ENCODE assay signal across 23 cellular contexts in the genomic region with DNA sequence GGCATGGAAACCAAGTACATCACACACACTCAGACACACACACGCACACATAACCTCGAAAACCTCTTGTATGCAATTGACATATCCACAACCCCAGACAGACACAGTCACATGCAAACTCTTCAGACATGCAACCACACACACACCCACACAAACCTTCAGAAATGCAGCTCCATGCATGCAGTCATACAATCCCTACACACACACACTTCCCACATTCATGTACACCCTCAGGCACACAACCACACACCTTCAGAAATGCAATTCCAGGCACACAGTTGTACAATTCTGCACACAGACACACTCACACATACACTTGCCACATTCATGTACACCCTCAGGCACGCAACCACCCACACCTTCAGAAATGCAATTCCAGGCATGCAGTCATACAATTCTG. TPM values are rescaled to one million over a fixed set of nuclear protein-coding genes. Genes with fewer than 3 reads are reported as not detected.
A peak's percentile ranks its signal among the peaks of the same experiment; 100 is the strongest.
DNase-seq lines count a peak whose midpoint lies in the region; ATAC-seq, FAIRE-seq and TF ChIP-seq lines count a peak whose summit lies in the region.
"Had no signal": no experiment of that assay in that cellular context is flagged by ENCODE, and none has a peak within 500 bp of the region (broad histone marks: within the 10 kb centered on the region; RNA-seq: fewer than 3 reads in every experiment).

No MANE protein-coding gene starts in this region.

- H4K20me1 ChIP-seq in astrocyte (ENCODE audit: insufficient read depth, low read length) (no peaks in the 10 kb centered on the region), smooth muscle cell (ENCODE audit: low read depth) (no peaks in the 10 kb centered on the region)

- no peak for TF ChIP-seq POLR2A in esophagus muscularis mucosa (IDR thresholded peaks at IDR 0.05; ENCODE audit: low read depth)

- H3K36me3 ChIP-seq in HUES48 (ENCODE audit: control insufficient read depth, insufficient read depth, low read length): no peaks in the 10 kb centered on the region
- H3K36me3 ChIP-seq in astrocyte (ENCODE audit: insufficient read depth, low read length): no peaks in the 10 kb centered on the region
- no peaks in the 10 kb centered on the region for H3K36me3 ChIP-seq in iPS-20b (ENCODE audit: insufficient read depth, low read depth, low read length)
- no peaks in the 10 kb centered on the region for H3K36me3 ChIP-seq in smooth muscle cell (ENCODE audit: low read depth)
- H3K36me3 ChIP-seq in esophagus muscularis mucosa: no peaks in the 10 kb centered on the region
- H3K36me3 ChIP-seq: BE2C, MG63 had no signal

- H2AFZ ChIP-seq in astrocyte (ENCODE audit: low read depth, low read length) (no peak overlapping the region), smooth muscle cell (ENCODE audit: low read depth) (no peak overlapping the region)

- WGBS in smooth muscle cell (ENCODE audit: low lambda C conversion rate): 84% methylated on average over 3 of the region's 3 CpGs
- WGBS in esophagus muscularis mucosa: 70% methylated on average over 3 of the region's 3 CpGs

- no peak overlapping the region for H3K4me2 ChIP-seq in astrocyte (ENCODE audit: low read length)
- H3K4me2 ChIP-seq in smooth muscle cell: peak overlapping the region; percentile 78
- H3K4me2 ChIP-seq: KMS-11 had no signal

- intact Hi-C loops in esophagus muscularis mucosa (cut with DNase I): no loop called here

- TF ChIP-seq EP300 in esophagus muscularis mucosa (IDR thresholded peaks at IDR 0.05): no peak

- H3K4me3 Mint-ChIP-seq in astrocyte (ENCODE audit: unreplicated experiment): peak overlapping the region; percentile 6

- H3K9me3 Mint-ChIP-seq in astrocyte (ENCODE audit: unreplicated experiment): no peaks in the 10 kb centered on the region
- H3K9me3 Mint-ChIP-seq: CD4-positive, alpha-beta memory T cell had no signal

- peak overlapping the region; percentile 86; the same call in 1 of the 2 replicates for H3K4me3 ChIP-seq in HUES48 (ENCODE audit: low read depth, low read length)
- no peak overlapping the region for H3K4me3 ChIP-seq in astrocyte (ENCODE audit: insufficient read depth, low read depth, low read length)
- peak overlapping the region; percentile 85 for H3K4me3 ChIP-seq in iPS-20b (ENCODE audit: low read length)
- no peak overlapping the region for H3K4me3 ChIP-seq in smooth muscle cell
- H3K4me3 ChIP-seq in esophagus muscularis mucosa: no peak overlapping the region
- H3K4me3 ChIP-seq: MG63 had no signal

- H3K27ac ChIP-seq in HUES48 (ENCODE audit: low read depth, low read length): no peak overlapping the region
- no peak overlapping the region for H3K27ac ChIP-seq in astrocyte (ENCODE audit: low read depth, low read length)
- H3K27ac ChIP-seq in iPS-20b (ENCODE audit: low read length): no peak overlapping the region
- H3K27ac ChIP-seq in smooth muscle cell (ENCODE audit: low read depth): no peak overlapping the region
- H3K27ac ChIP-seq in esophagus muscularis mucosa (replicated peaks in 1 of 4): no peak overlapping the region
- H3K27ac ChIP-seq: HL-60, KMS-11 had no signal

- peaks cover 3% of the 10 kb centered on the region for H3K4me1 Mint-ChIP-seq in astrocyte (ENCODE audit: low read depth, unreplicated experiment)

- DNase-seq in astrocyte (ENCODE audit: low read depth) (no peak), smooth muscle cell (lab: John Stamatoyannopoulos, UW; ENCODE audit: unreplicated experiment) (no peak), esophagus muscularis mucosa (ENCODE audit: extremely low spot score) (no peak), SW480 (ENCODE audit: low spot score) (no peak)
- DNase-seq: BE2C; CD4-positive, alpha-beta memory T cell; MG63; NCI-H1105; NCI-H1694 treated with DMSO at 0.1 percent for 48 hours; NCI-H2171; NCI-H774; SHP77 had no signal

- no peaks in the 10 kb centered on the region for H3K9me3 ChIP-seq in HUES48 (ENCODE audit: control insufficient read depth, insufficient read depth, low read length)
- H3K9me3 ChIP-seq in astrocyte (ENCODE audit: insufficient read depth, low read depth, low read length): no peaks in the 10 kb centered on the region
- no peaks in the 10 kb centered on the region for H3K9me3 ChIP-seq in iPS-20b (ENCODE audit: insufficient read depth, low read depth, low read length)
- H3K9me3 ChIP-seq in smooth muscle cell (replicated peaks; ENCODE audit: low read depth): no peaks in the 10 kb centered on the region
- H3K9me3 ChIP-seq in esophagus muscularis mucosa: no peaks in the 10 kb centered on the region
- H3K9me3 ChIP-seq: BE2C, MG63 had no signal

- H3K9ac ChIP-seq in HUES48 (ENCODE audit: low read depth, low read length): no peak overlapping the region
- H3K9ac ChIP-seq in astrocyte (ENCODE audit: low read length): no peak overlapping the region
- H3K9ac ChIP-seq in iPS-20b (ENCODE audit: low read depth, low read length): no peak overlapping the region; the same call in 1 of the 2 replicates
- no peak overlapping the region for H3K9ac ChIP-seq in smooth muscle cell (ENCODE audit: low read depth)
- H3K9ac ChIP-seq: KMS-11 had no signal

- H3K79me2 ChIP-seq in astrocyte (ENCODE audit: insufficient read depth, low read length): no peaks in the 10 kb centered on the region
- H3K79me2 ChIP-seq in smooth muscle cell (ENCODE audit: low read depth): no peaks in the 10 kb centered on the region

- no peak overlapping the region for H3K27ac Mint-ChIP-seq in astrocyte (ENCODE audit: unreplicated experiment)
- H3K27ac Mint-ChIP-seq: CD4-positive, alpha-beta memory T cell had no signal

- no peak for ATAC-seq in HG02642 (IDR thresholded peaks at IDR 0.05; ENCODE audit: poor library complexity, unreplicated experiment)
- ATAC-seq: HepG2, SK-N-SH treated with all-trans-retinoic acid at 6 μM for 48 hours had no signal

- H3K27me3 ChIP-seq in HUES48 (ENCODE audit: control insufficient read depth, insufficient read depth, low read length) (peaks cover 21% of the 10 kb centered on the region), astrocyte (ENCODE audit: insufficient read depth, low read length) (peaks cover 14% of the 10 kb centered on the region), iPS-20b (ENCODE audit: insufficient read depth, low read length) (peaks cover 40% of the 10 kb centered on the region), smooth muscle cell (ENCODE audit: low read depth) (peaks cover 39% of the 10 kb centered on the region), esophagus muscularis mucosa (peaks cover 0 to 75% (median 14%) of the 10 kb centered on the region in 4 donors)

- no peak for FAIRE-seq in astrocyte (lab: Jason Lieb, UNC)
- FAIRE-seq: HepG2, RCC 7860 had no signal

- H3K4me1 ChIP-seq in HUES48 (ENCODE audit: control insufficient read depth, insufficient read depth, low read length): peaks cover 4% of the 10 kb centered on the region; the same call in 1 of the 2 replicates
- no peaks in the 10 kb centered on the region for H3K4me1 ChIP-seq in astrocyte (ENCODE audit: insufficient read depth, low read length)
- 0 out of 2 replicates have a peak, but pooled peaks cover 4% of the 10 kb centered on the region for H3K4me1 ChIP-seq in iPS-20b (ENCODE audit: insufficient read depth, low read length)
- H3K4me1 ChIP-seq in smooth muscle cell (ENCODE audit: low read depth): no peaks in the 10 kb centered on the region
- peaks cover 0 to 10% (median 7%) of the 10 kb centered on the region in 4 donors for H3K4me1 ChIP-seq in esophagus muscularis mucosa
- H3K4me1 ChIP-seq: BE2C had no signal

- no peaks in the 10 kb centered on the region for H3K36me3 Mint-ChIP-seq in astrocyte (ENCODE audit: low read depth, unreplicated experiment)
- H3K36me3 Mint-ChIP-seq: CD4-positive, alpha-beta memory T cell had no signal

- no peaks in the 10 kb centered on the region for H3F3A ChIP-seq in smooth muscle cell (ENCODE audit: low read depth)

- TF ChIP-seq CTCF in astrocyte (IDR thresholded peaks at IDR 0.05; ENCODE audit: insufficient read depth, low read depth, low read length) (no peak), smooth muscle cell (IDR thresholded peaks at IDR 0.05; ENCODE audit: borderline replicate concordance, insufficient read depth, poor library complexity, severe bottlenecking) (no peak), esophagus muscularis mucosa (IDR thresholded peaks at IDR 0.05) (no peak)

- H3K27me3 Mint-ChIP-seq in astrocyte (ENCODE audit: low read depth, unreplicated experiment): peaks cover 40% of the 10 kb centered on the region

RNA-seq across cellular contexts. Expression of a gene that starts 1.3 kb away (rescaled TPM):
- total RNA-seq in astrocyte (0.29 and 1.6 TPM in 2 replicates), smooth muscle cell (16.2 and 20.9 TPM in 2 replicates), esophagus muscularis mucosa (not detected)
- polyA plus RNA-seq in smooth muscle cell: 2.4 and 35.9 TPM in 2 replicates
- total RNA-seq: CD4-positive, alpha-beta memory T cell; HepG2; NCI-H460 had no signal
- polyA plus RNA-seq: AG04450; CD4-positive, alpha-beta memory T cell; HepG2 had no signal

RNA-seq across cellular contexts. Expression of a gene that starts 37.1 kb away (rescaled TPM):
- total RNA-seq in astrocyte: not detected in 2 replicates
- not detected in 2 replicates for total RNA-seq in smooth muscle cell
- polyA plus RNA-seq in smooth muscle cell: not detected in 2 replicates
- not detected for total RNA-seq in esophagus muscularis mucosa
- total RNA-seq: CD4-positive, alpha-beta memory T cell; H4; HepG2; NCI-H460 had no signal
- polyA plus RNA-seq: AG04450; CD4-positive, alpha-beta memory T cell; HepG2 had no signal

Comparison
In these comparisons a context has a peak if more than half of its experiments do, and no peak if none do; other contexts are left out.
1. H3K4me3 ChIP-seq: peak in HUES48 (single experiment) and iPS-20b (single experiment); none in astrocyte (single experiment), smooth muscle cell (single experiment) and esophagus muscularis mucosa (0 of 4).